Comparison of ENCODE assay signal across 1 cellular context in the genomic region with DNA sequence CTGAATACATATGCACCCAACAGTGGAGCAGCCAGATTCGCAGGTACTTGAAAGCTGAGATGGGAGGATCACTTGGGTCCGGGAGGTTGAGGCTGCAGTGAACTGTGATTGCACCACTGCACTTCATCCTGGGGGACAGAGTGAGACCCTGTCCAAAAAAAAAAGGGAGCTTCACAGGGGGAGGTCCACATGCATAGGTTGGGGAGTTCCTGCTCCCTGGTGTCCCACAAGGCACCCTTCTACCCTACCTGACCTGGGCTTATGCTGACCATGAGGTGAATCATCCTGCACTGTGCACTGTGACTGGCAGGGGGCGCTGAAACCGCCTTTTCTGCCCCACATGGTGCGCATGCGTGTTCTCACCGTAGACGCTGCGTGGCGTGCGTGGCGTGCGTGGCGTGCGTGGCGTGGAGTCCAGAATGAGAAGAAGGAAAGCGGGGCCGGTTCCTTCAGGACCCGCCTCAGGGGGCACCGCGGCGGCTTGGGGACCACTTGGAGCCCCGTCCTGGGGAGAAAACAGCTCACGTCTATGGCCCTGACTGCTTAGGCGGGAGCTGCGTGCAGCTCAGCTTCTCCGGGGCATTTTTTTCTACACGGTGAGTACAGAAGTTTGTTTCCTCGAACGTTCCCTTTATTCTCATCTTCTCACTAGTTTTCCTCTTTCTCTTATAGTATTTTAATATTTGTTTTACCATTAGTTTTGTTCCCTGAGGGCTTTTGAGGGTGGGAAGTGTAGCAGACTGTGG.
TF ChIP-seq lines count a peak whose summit lies in the region.

No MANE protein-coding gene starts in this region.

TF ChIP-seq in HepG2, 621 proteins besides CTCF, POLR2A, EP300 and RAD21 (continued from another document and continues in another):
- TF ChIP-seq, protein P1, sequence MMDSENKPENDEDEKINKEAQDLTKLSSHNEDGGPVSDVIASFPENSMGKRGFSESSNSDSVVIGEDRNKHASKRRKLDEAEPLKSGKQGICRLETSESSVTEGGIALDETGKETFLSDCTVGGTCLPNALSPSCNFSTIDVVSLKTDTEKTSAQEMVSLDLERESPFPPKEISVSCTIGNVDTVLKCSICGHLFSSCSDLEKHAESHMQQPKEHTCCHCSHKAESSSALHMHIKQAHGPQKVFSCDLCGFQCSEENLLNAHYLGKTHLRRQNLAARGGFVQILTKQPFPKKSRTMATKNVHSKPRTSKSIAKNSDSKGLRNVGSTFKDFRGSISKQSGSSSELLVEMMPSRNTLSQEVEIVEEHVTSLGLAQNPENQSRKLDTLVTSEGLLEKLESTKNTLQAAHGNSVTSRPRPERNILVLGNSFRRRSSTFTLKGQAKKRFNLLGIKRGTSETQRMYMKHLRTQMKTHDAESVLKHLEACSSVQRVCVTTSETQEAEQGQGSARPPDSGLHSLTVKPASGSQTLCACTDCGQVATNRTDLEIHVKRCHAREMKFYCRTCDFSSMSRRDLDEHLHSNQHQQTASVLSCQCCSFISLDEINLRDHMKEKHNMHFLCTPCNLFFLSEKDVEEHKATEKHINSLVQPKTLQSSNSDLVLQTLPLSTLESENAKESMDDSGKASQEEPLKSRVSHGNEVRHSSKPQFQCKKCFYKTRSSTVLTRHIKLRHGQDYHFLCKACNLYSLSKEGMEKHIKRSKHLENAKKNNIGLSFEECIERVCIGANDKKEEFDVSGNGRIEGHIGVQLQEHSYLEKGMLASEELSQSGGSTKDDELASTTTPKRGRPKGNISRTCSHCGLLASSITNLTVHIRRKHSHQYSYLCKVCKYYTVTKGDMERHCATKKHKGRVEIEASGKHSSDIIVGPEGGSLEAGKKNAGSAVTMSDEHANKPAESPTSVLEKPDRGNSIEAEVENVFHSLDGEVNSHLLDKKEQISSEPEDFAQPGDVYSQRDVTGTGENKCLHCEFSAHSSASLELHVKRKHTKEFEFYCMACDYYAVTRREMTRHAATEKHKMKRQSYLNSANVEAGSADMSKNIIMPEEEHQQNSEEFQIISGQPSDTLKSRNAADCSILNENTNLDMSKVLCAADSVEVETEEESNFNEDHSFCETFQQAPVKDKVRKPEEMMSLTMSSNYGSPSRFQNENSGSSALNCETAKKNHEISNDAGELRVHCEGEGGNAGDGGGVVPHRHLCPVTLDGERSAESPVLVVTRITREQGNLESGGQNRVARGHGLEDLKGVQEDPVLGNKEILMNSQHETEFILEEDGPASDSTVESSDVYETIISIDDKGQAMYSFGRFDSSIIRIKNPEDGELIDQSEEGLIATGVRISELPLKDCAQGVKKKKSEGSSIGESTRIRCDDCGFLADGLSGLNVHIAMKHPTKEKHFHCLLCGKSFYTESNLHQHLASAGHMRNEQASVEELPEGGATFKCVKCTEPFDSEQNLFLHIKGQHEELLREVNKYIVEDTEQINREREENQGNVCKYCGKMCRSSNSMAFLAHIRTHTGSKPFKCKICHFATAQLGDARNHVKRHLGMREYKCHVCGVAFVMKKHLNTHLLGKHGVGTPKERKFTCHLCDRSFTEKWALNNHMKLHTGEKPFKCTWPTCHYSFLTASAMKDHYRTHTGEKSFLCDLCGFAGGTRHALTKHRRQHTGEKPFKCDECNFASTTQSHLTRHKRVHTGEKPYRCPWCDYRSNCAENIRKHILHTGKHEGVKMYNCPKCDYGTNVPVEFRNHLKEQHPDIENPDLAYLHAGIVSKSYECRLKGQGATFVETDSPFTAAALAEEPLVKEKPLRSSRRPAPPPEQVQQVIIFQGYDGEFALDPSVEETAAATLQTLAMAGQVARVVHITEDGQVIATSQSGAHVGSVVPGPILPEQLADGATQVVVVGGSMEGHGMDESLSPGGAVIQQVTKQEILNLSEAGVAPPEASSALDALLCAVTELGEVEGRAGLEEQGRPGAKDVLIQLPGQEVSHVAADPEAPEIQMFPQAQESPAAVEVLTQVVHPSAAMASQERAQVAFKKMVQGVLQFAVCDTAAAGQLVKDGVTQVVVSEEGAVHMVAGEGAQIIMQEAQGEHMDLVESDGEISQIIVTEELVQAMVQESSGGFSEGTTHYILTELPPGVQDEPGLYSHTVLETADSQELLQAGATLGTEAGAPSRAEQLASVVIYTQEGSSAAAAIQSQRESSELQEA (CRISPR knock-in tag; IDR thresholded peaks at IDR 0.05; ENCODE audit: not compliant biosample characterization) = peak; percentile 62
- TF ChIP-seq, protein P2, sequence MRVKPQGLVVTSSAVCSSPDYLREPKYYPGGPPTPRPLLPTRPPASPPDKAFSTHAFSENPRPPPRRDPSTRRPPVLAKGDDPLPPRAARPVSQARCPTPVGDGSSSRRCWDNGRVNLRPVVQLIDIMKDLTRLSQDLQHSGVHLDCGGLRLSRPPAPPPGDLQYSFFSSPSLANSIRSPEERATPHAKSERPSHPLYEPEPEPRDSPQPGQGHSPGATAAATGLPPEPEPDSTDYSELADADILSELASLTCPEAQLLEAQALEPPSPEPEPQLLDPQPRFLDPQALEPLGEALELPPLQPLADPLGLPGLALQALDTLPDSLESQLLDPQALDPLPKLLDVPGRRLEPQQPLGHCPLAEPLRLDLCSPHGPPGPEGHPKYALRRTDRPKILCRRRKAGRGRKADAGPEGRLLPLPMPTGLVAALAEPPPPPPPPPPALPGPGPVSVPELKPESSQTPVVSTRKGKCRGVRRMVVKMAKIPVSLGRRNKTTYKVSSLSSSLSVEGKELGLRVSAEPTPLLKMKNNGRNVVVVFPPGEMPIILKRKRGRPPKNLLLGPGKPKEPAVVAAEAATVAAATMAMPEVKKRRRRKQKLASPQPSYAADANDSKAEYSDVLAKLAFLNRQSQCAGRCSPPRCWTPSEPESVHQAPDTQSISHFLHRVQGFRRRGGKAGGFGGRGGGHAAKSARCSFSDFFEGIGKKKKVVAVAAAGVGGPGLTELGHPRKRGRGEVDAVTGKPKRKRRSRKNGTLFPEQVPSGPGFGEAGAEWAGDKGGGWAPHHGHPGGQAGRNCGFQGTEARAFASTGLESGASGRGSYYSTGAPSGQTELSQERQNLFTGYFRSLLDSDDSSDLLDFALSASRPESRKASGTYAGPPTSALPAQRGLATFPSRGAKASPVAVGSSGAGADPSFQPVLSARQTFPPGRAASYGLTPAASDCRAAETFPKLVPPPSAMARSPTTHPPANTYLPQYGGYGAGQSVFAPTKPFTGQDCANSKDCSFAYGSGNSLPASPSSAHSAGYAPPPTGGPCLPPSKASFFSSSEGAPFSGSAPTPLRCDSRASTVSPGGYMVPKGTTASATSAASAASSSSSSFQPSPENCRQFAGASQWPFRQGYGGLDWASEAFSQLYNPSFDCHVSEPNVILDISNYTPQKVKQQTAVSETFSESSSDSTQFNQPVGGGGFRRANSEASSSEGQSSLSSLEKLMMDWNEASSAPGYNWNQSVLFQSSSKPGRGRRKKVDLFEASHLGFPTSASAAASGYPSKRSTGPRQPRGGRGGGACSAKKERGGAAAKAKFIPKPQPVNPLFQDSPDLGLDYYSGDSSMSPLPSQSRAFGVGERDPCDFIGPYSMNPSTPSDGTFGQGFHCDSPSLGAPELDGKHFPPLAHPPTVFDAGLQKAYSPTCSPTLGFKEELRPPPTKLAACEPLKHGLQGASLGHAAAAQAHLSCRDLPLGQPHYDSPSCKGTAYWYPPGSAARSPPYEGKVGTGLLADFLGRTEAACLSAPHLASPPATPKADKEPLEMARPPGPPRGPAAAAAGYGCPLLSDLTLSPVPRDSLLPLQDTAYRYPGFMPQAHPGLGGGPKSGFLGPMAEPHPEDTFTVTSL (CRISPR knock-in tag; IDR thresholded peaks at IDR 0.05; ENCODE audit: borderline replicate concordance) = no peak
- TF ChIP-seq RXRB (CRISPR knock-in tag; IDR thresholded peaks at IDR 0.05; ENCODE audit: borderline replicate concordance) = peak; percentile 40
- no peak for TF ChIP-seq SOX6 (IDR thresholded peaks at IDR 0.05)
- TF ChIP-seq SOX6 (CRISPR knock-in tag; IDR thresholded peaks at IDR 0.05) = peak; percentile 65
- peak; percentile 53 for TF ChIP-seq SMC3 (IDR thresholded peaks at IDR 0.05; ENCODE audit: low read length)
- TF ChIP-seq TCF12 (IDR thresholded peaks at IDR 0.05) = no peak
- no peak for TF ChIP-seq TCF12 (CRISPR knock-in tag; IDR thresholded peaks at IDR 0.05)
- TF ChIP-seq, protein P3, sequence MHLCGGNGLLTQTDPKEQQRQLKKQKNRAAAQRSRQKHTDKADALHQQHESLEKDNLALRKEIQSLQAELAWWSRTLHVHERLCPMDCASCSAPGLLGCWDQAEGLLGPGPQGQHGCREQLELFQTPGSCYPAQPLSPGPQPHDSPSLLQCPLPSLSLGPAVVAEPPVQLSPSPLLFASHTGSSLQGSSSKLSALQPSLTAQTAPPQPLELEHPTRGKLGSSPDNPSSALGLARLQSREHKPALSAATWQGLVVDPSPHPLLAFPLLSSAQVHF (CRISPR knock-in tag; IDR thresholded peaks at IDR 0.05) = no peak
- peak; percentile 75 for TF ChIP-seq PHF20 (CRISPR knock-in tag; IDR thresholded peaks at IDR 0.05)
- TF ChIP-seq, protein P4, sequence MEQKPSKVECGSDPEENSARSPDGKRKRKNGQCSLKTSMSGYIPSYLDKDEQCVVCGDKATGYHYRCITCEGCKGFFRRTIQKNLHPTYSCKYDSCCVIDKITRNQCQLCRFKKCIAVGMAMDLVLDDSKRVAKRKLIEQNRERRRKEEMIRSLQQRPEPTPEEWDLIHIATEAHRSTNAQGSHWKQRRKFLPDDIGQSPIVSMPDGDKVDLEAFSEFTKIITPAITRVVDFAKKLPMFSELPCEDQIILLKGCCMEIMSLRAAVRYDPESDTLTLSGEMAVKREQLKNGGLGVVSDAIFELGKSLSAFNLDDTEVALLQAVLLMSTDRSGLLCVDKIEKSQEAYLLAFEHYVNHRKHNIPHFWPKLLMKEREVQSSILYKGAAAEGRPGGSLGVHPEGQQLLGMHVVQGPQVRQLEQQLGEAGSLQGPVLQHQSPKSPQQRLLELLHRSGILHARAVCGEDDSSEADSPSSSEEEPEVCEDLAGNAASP (CRISPR knock-in tag; IDR thresholded peaks at IDR 0.05; ENCODE audit: borderline replicate concordance) = peak; percentile 77; the same call in 1 of the 2 replicates
- TF ChIP-seq ZSCAN25 (CRISPR knock-in tag; IDR thresholded peaks at IDR 0.05) = 0 out of 2 replicates have a peak, but pooled peaks have one; percentile 22
- TF ChIP-seq SCMH1 (CRISPR knock-in tag; IDR thresholded peaks at IDR 0.05; ENCODE audit: borderline replicate concordance) = no peak
- peak; percentile 67; the same call in 1 of the 2 replicates for TF ChIP-seq ARHGAP35 (CRISPR knock-in tag; IDR thresholded peaks at IDR 0.05; ENCODE audit: borderline replicate concordance)
- 0 out of 2 replicates have a peak, but pooled peaks have one; percentile 38 for TF ChIP-seq MAZ (IDR thresholded peaks at IDR 0.05; ENCODE audit: borderline replicate concordance, low read depth, low read length)
- TF ChIP-seq MAZ (CRISPR knock-in tag; IDR thresholded peaks at IDR 0.05; ENCODE audit: low read depth) = peak; percentile 61; the same call in 1 of the 2 replicates
- no peak for TF ChIP-seq ZNF292 (CRISPR knock-in tag; IDR thresholded peaks at IDR 0.05; ENCODE audit: borderline replicate concordance, low read depth)
- TF ChIP-seq TEAD3 (CRISPR knock-in tag; optimal IDR thresholded peaks at IDR 0.05; ENCODE audit: borderline replicate concordance) = peak; percentile 74
- peak; percentile 73; the same call in 1 of the 2 replicates for TF ChIP-seq KMT2B (CRISPR knock-in tag; IDR thresholded peaks at IDR 0.05)
- TF ChIP-seq ZNF563 (CRISPR knock-in tag; IDR thresholded peaks at IDR 0.05) = no peak
- peak; percentile 96 for TF ChIP-seq XRCC5 (optimal IDR thresholded peaks at IDR 0.05; ENCODE audit: low read length)
- TF ChIP-seq NFIB (CRISPR knock-in tag; IDR thresholded peaks at IDR 0.05; ENCODE audit: borderline replicate concordance) = no peak
- 0 out of 2 replicates have a peak, but pooled peaks have one; percentile 10 for TF ChIP-seq ELF3 (CRISPR knock-in tag; IDR thresholded peaks at IDR 0.05)
- TF ChIP-seq KDM1A (CRISPR knock-in tag; IDR thresholded peaks at IDR 0.05) = no peak
- TF ChIP-seq KMT2A (CRISPR knock-in tag; IDR thresholded peaks at IDR 0.05) = peak; percentile 80
- TF ChIP-seq NFYB (CRISPR knock-in tag; IDR thresholded peaks at IDR 0.05) = no peak; the same call in 1 of the 2 replicates
- TF ChIP-seq PAWR (CRISPR knock-in tag; IDR thresholded peaks at IDR 0.05; ENCODE audit: borderline replicate concordance) = no peak
- no peak for TF ChIP-seq SRSF4 (IDR thresholded peaks at IDR 0.05; ENCODE audit: low read depth, low read length, poor library complexity, severe bottlenecking)
- TF ChIP-seq, protein P5, sequence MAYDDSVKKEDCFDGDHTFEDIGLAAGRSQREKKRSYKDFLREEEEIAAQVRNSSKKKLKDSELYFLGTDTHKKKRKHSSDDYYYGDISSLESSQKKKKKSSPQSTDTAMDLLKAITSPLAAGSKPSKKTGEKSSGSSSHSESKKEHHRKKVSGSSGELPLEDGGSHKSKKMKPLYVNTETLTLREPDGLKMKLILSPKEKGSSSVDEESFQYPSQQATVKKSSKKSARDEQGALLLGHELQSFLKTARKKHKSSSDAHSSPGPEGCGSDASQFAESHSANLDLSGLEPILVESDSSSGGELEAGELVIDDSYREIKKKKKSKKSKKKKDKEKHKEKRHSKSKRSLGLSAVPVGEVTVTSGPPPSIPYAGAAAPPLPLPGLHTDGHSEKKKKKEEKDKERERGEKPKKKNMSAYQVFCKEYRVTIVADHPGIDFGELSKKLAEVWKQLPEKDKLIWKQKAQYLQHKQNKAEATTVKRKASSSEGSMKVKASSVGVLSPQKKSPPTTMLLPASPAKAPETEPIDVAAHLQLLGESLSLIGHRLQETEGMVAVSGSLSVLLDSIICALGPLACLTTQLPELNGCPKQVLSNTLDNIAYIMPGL (CRISPR knock-in tag; IDR thresholded peaks at IDR 0.05; ENCODE audit: borderline replicate concordance in 1 of 2, low read depth in 1 of 2) = peak; percentile 89 to 98
- TF ChIP-seq HNF4A (CRISPR knock-in tag; IDR thresholded peaks at IDR 0.05) = no peak
- TF ChIP-seq TGIF2 (CRISPR knock-in tag; IDR thresholded peaks at IDR 0.05) = peak; percentile 69; the same call in 1 of the 2 replicates
- TF ChIP-seq KDM3A (CRISPR knock-in tag; IDR thresholded peaks at IDR 0.05; ENCODE audit: low read depth) = no peak
- no peak; the same call in 1 of the 2 replicates for TF ChIP-seq ZNF317 (CRISPR knock-in tag; IDR thresholded peaks at IDR 0.05)
